Comparison of ENCODE assay signal across 21 cellular contexts in the genomic region with DNA sequence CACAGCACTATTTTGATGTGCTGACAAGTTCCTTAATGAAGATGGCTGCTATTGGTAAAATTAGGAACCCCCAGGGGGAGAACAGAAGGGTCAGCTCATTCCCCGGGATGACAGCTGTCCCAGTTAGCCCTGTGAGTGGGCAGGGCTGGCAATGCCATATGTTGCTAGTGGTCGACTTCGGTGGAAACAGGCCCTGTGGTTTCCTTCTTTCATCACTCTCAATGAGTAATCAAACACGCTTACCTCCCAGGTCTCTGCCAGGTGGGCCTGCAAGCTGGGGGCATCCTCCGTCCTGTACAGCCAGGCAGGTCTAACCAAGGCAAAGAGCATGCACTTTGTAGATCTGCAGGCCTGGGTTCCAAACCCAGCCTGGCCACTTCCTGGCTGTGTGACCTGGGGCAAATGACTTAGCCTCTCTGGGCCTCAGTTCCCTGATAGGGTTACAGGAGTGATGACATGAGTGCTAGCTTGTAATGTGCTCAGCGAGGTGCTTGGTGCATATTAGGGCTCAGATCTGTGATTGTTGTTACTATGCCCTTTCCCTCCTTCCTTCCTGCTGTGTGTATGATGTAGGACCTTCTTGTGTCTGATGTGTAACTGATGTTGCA.
DNase-seq lines count a peak whose midpoint lies in the region; ATAC-seq, FAIRE-seq and TF ChIP-seq lines count a peak whose summit lies in the region.
"Had no signal": no experiment of that assay in that cellular context is flagged by ENCODE, and none has a peak within 500 bp of the region (broad histone marks: within the 10 kb centered on the region; RNA-seq: fewer than 3 reads in every experiment).

No MANE protein-coding gene starts in this region.

- H3K36me3 ChIP-seq in bronchial epithelial cell (ENCODE audit: control insufficient read depth, insufficient read depth, low read length) = no peaks in the 10 kb centered on the region

- TF ChIP-seq POLR2A in NB4 (IDR thresholded peaks at IDR 0.05; ENCODE audit: extremely low read depth, insufficient read length) = no peak

- FAIRE-seq in bronchial epithelial cell (lab: Jason Lieb, UNC) = no peak
- FAIRE-seq: frontal cortex had no signal

- H3K9me3 Mint-ChIP-seq in progenitor cell of endocrine pancreas (ENCODE audit: low read depth) = no peaks in the 10 kb centered on the region
- H3K9me3 Mint-ChIP-seq: activated naive CD8-positive, alpha-beta T cell treated with anti-CD3 and anti-CD28 coated beads for 36 hours; dendritic cell treated with granulocyte-macrophage colony-stimulating factor and Interleukin-4, amounts not matched to agents 40 ng/mL and 50 ng/mL, for 4 days; mesothelial cell of epicardium had no signal

- H3K4me1 Mint-ChIP-seq in progenitor cell of endocrine pancreas (ENCODE audit: low read depth) = peaks cover 21% of the 10 kb centered on the region
- H3K4me1 Mint-ChIP-seq: activated naive CD8-positive, alpha-beta T cell treated with anti-CD3 and anti-CD28 coated beads for 36 hours had no signal

- no peak overlapping the region for H3K4me3 ChIP-seq in NB4 (ENCODE audit: low read depth, low read length)
- no peak overlapping the region for H3K4me3 ChIP-seq in bronchial epithelial cell (ENCODE audit: low read depth, low read length)
- H3K4me3 ChIP-seq: body of pancreas, psoas muscle had no signal

- H3K36me3 Mint-ChIP-seq in progenitor cell of endocrine pancreas (ENCODE audit: insufficient read depth) = peaks cover 2% of the 10 kb centered on the region
- H3K36me3 Mint-ChIP-seq: activated naive CD8-positive, alpha-beta T cell treated with anti-CD3 and anti-CD28 coated beads for 36 hours; mesothelial cell of epicardium had no signal

- no peak for ATAC-seq in HG03378 (IDR thresholded peaks at IDR 0.05; ENCODE audit: unreplicated experiment)
- no peak for ATAC-seq in HG03565 (IDR thresholded peaks at IDR 0.05; ENCODE audit: unreplicated experiment)
- ATAC-seq: activated CD4-positive, CD25-positive, alpha-beta regulatory T cell treated with anti-CD3 and anti-CD28 coated beads, Interleukin-2, amount 50 U/mL, for 24 hours; body of pancreas; psoas muscle; SK-N-SH treated with all-trans-retinoic acid at 6 μM for 48 hours had no signal

- DNase-seq in NK-92 treated with Interleukin-12 subunit alpha and Interleukin-12 subunit beta, amount 100 ng/mL, for 24 hours (lab: John Stamatoyannopoulos, UW) = peak; percentile 11
- DNase-seq in NK-92 (lab: John Stamatoyannopoulos, UW; ENCODE audit: unreplicated experiment) (no peak), NB4 (ENCODE audit: low read depth) (peak; percentile 53), bronchial epithelial cell (ENCODE audit: low read depth) (peak; percentile 73), progenitor cell of endocrine pancreas (ENCODE audit: low spot score, unreplicated experiment) (no peak), NCI-H226 (no peak)
- DNase-seq: ACHN; activated naive CD8-positive, alpha-beta T cell treated with anti-CD3 and anti-CD28 coated beads for 36 hours; body of pancreas; GDM1; kidney glomerular epithelial cell; NCI-H187; NCI-H526; psoas muscle had no signal

- H3K27me3 Mint-ChIP-seq in progenitor cell of endocrine pancreas = peaks cover 3% of the 10 kb centered on the region
- H3K27me3 Mint-ChIP-seq: activated naive CD8-positive, alpha-beta T cell treated with anti-CD3 and anti-CD28 coated beads for 36 hours; dendritic cell treated with granulocyte-macrophage colony-stimulating factor and Interleukin-4, amounts not matched to agents 40 ng/mL and 50 ng/mL, for 4 days had no signal

- H3K27me3 ChIP-seq in bronchial epithelial cell (ENCODE audit: control insufficient read depth, insufficient read depth, low read length) = peaks cover 3% of the 10 kb centered on the region
- H3K27me3 ChIP-seq: body of pancreas had no signal

- H3K27ac Mint-ChIP-seq in progenitor cell of endocrine pancreas = peak overlapping the region; percentile 62
- H3K27ac Mint-ChIP-seq: activated naive CD8-positive, alpha-beta T cell treated with anti-CD3 and anti-CD28 coated beads for 36 hours; dendritic cell treated with granulocyte-macrophage colony-stimulating factor and Interleukin-4, amounts not matched to agents 40 ng/mL and 50 ng/mL, for 4 days; mesothelial cell of epicardium had no signal

- no peak overlapping the region for H3K4me3 Mint-ChIP-seq in progenitor cell of endocrine pancreas (ENCODE audit: low read depth)
- H3K4me3 Mint-ChIP-seq: activated naive CD8-positive, alpha-beta T cell treated with anti-CD3 and anti-CD28 coated beads for 36 hours; dendritic cell treated with granulocyte-macrophage colony-stimulating factor and Interleukin-4, amounts not matched to agents 40 ng/mL and 50 ng/mL, for 4 days; mesothelial cell of epicardium had no signal

- TF ChIP-seq CTCF in NB4 (IDR thresholded peaks at IDR 0.05; ENCODE audit: low read depth, low read length) (no peak), bronchial epithelial cell (IDR thresholded peaks at IDR 0.05; ENCODE audit: insufficient read depth, low read length, severe bottlenecking) (no peak), progenitor cell of endocrine pancreas (IDR thresholded peaks at IDR 0.05; ENCODE audit: unreplicated experiment) (no peak)

Comparison
In these comparisons a context has a peak if more than half of its experiments do, and no peak if none do; other contexts are left out.
1. DNase-seq: peak in NK-92 treated with Interleukin-12 subunit alpha and Interleukin-12 subunit beta, amount 100 ng/mL, for 24 hours (single experiment), NB4 (single experiment) and bronchial epithelial cell (single experiment); none in NK-92 (single experiment), progenitor cell of endocrine pancreas (single experiment) and NCI-H226 (single experiment).